12 cellular contexts compared by ENCODE assay signal in genomic region chr7:37433166-37433565, GRCh38. TPM values are rescaled to one million over a fixed set of nuclear protein-coding genes. Genes with fewer than 3 reads are reported as not detected.
DNase-seq lines count a peak whose midpoint lies in the region; ATAC-seq and TF ChIP-seq lines count a peak whose summit lies in the region.
"Had no signal": no experiment of that assay in that cellular context is flagged by ENCODE, and none has a peak within 500 bp of the region (broad histone marks: within the 10 kb centered on the region; RNA-seq: fewer than 3 reads in every experiment).

No MANE protein-coding gene starts in this region.

- no peak overlapping the region for H3K4me3 Mint-ChIP-seq in activated naive CD4-positive, alpha-beta T cell treated with anti-CD3 and anti-CD28 coated beads, Interleukin-2, amount 50 U/mL, for 24 hours
- H3K4me3 Mint-ChIP-seq in chondrocyte (ENCODE audit: unreplicated experiment), result no peak overlapping the region
- H3K4me3 Mint-ChIP-seq in activated CD8-positive, alpha-beta memory T cell treated with anti-CD3 and anti-CD28 coated beads, Interleukin-2, amount 10 ng/mL, durations not matched to agents 7 days and 5 days, result no peak overlapping the region

- no peak for TF ChIP-seq CTCF in KMS-11 (conservative IDR thresholded peaks at IDR 0.05; ENCODE audit: low read depth, low read length)
- TF ChIP-seq CTCF in chondrocyte (IDR thresholded peaks at IDR 0.05), result peak; percentile 13

- no peaks in the 10 kb centered on the region for H3K79me2 ChIP-seq in KMS-11 (ENCODE audit: insufficient read depth, low read depth)

- ATAC-seq in activated CD8-positive, alpha-beta memory T cell treated with anti-CD3 and anti-CD28 coated beads, Interleukin-2, amount 10 ng/mL, durations not matched to agents 7 days and 5 days, result no peak

- H3K9me3 Mint-ChIP-seq in activated naive CD4-positive, alpha-beta T cell treated with anti-CD3 and anti-CD28 coated beads, Interleukin-2, amount 50 U/mL, for 24 hours, result no peaks in the 10 kb centered on the region
- H3K9me3 Mint-ChIP-seq in chondrocyte (ENCODE audit: low read depth), result no peaks in the 10 kb centered on the region
- H3K9me3 Mint-ChIP-seq in activated CD8-positive, alpha-beta memory T cell treated with anti-CD3 and anti-CD28 coated beads, Interleukin-2, amount 10 ng/mL, durations not matched to agents 7 days and 5 days (ENCODE audit: low read depth), result no peaks in the 10 kb centered on the region
- H3K9me3 Mint-ChIP-seq: CD8-positive, alpha-beta memory T cell had no signal

- no peak overlapping the region for H2AFZ ChIP-seq in KMS-11 (ENCODE audit: low read depth)

- H3K27ac ChIP-seq in KMS-11, result no peak overlapping the region
- H3K27ac ChIP-seq: HL-60 had no signal

- H3K27me3 ChIP-seq in KMS-11 (ENCODE audit: insufficient read depth, low read depth), result no peaks in the 10 kb centered on the region

- no peak for DNase-seq in activated naive CD4-positive, alpha-beta T cell (lab: John Stamatoyannopoulos, UW)
- DNase-seq in chondrocyte (ENCODE audit: low spot score), result no peak
- DNase-seq in superior temporal gyrus (ENCODE audit: extremely low spot score), result peak; percentile 29
- DNase-seq in effector CD8-positive, alpha-beta T cell (lab: John Stamatoyannopoulos, UW), result no peak
- no peak for DNase-seq in activated CD8-positive, alpha-beta memory T cell treated with anti-CD3 and anti-CD28 coated beads, Interleukin-2, amount 10 ng/mL, durations not matched to agents 7 days and 5 days
- no peak for DNase-seq in NCI-H1694 (lab: John Stamatoyannopoulos, UW)
- DNase-seq: anterior cingulate cortex, NCI-H1694 treated with DMSO at 0.1 percent for 48 hours had no signal

- H3K4me1 ChIP-seq in KMS-11 (ENCODE audit: low read depth, poor library complexity, severe bottlenecking), result peaks cover 17% of the 10 kb centered on the region

- CTCF ChIA-PET in activated CD8-positive, alpha-beta memory T cell treated with anti-CD3 and anti-CD28 coated beads, Interleukin-2, amount 10 ng/mL, durations not matched to agents 7 days and 5 days (lab: Charles Lee), result no interaction called here

- no peaks in the 10 kb centered on the region for H3K36me3 ChIP-seq in KMS-11 (ENCODE audit: insufficient read depth)

- H3K4me1 Mint-ChIP-seq in activated naive CD4-positive, alpha-beta T cell treated with anti-CD3 and anti-CD28 coated beads, Interleukin-2, amount 50 U/mL, for 24 hours, result peaks cover 88% of the 10 kb centered on the region
- H3K4me1 Mint-ChIP-seq in chondrocyte (ENCODE audit: low read depth), result no peaks in the 10 kb centered on the region
- peaks cover 12% of the 10 kb centered on the region for H3K4me1 Mint-ChIP-seq in activated CD8-positive, alpha-beta memory T cell treated with anti-CD3 and anti-CD28 coated beads, Interleukin-2, amount 10 ng/mL, durations not matched to agents 7 days and 5 days

- H3K36me3 Mint-ChIP-seq in activated naive CD4-positive, alpha-beta T cell treated with anti-CD3 and anti-CD28 coated beads, Interleukin-2, amount 50 U/mL, for 24 hours, result peaks cover 16% of the 10 kb centered on the region
- H3K36me3 Mint-ChIP-seq in chondrocyte (ENCODE audit: low read depth), result no peaks in the 10 kb centered on the region
- H3K36me3 Mint-ChIP-seq in activated CD8-positive, alpha-beta memory T cell treated with anti-CD3 and anti-CD28 coated beads, Interleukin-2, amount 10 ng/mL, durations not matched to agents 7 days and 5 days, result peaks cover 2% of the 10 kb centered on the region

- peak overlapping the region; percentile 59 for H3K27ac Mint-ChIP-seq in activated naive CD4-positive, alpha-beta T cell treated with anti-CD3 and anti-CD28 coated beads, Interleukin-2, amount 50 U/mL, for 24 hours
- H3K27ac Mint-ChIP-seq in chondrocyte (ENCODE audit: unreplicated experiment), result no peak overlapping the region
- H3K27ac Mint-ChIP-seq in activated CD8-positive, alpha-beta memory T cell treated with anti-CD3 and anti-CD28 coated beads, Interleukin-2, amount 10 ng/mL, durations not matched to agents 7 days and 5 days, result no peak overlapping the region

- H3K27me3 Mint-ChIP-seq in activated naive CD4-positive, alpha-beta T cell treated with anti-CD3 and anti-CD28 coated beads, Interleukin-2, amount 50 U/mL, for 24 hours, result no peaks in the 10 kb centered on the region
- peaks cover 4% of the 10 kb centered on the region for H3K27me3 Mint-ChIP-seq in chondrocyte (ENCODE audit: low read depth)
- H3K27me3 Mint-ChIP-seq in activated CD8-positive, alpha-beta memory T cell treated with anti-CD3 and anti-CD28 coated beads, Interleukin-2, amount 10 ng/mL, durations not matched to agents 7 days and 5 days, result peaks cover 3% of the 10 kb centered on the region

- H3K4me2 ChIP-seq in KMS-11, result peak overlapping the region; percentile 44; the same call in 1 of the 2 replicates

- H3K9ac ChIP-seq in KMS-11, result no peak overlapping the region

- no peaks in the 10 kb centered on the region for H4K20me1 ChIP-seq in KMS-11 (ENCODE audit: insufficient read depth)

- no peak overlapping the region for H3K4me3 ChIP-seq in KMS-11 (IDR thresholded peaks at IDR 0.05; ENCODE audit: insufficient read depth, low read depth, low read length)

RNA-seq across cellular contexts. Expression of gene ELMO1, which starts 15.5 kb away (rescaled TPM):
- 0.33 to 0.60 TPM (median 0.42 TPM) in 3 replicates for total RNA-seq in chondrocyte
- 100 to 1,000 TPM; 101 TPM for total RNA-seq in activated CD8-positive, alpha-beta memory T cell treated with anti-CD3 and anti-CD28 coated beads, Interleukin-2, amount 10 ng/mL, durations not matched to agents 7 days and 5 days

Comparison
In these comparisons a context has a peak if more than half of its experiments do, and no peak if none do; other contexts are left out.
1. RNA of gene ELMO1, which starts 15.5 kb away (total RNA-seq): 101 TPM in activated CD8-positive, alpha-beta memory T cell treated with anti-CD3 and anti-CD28 coated beads, Interleukin-2, amount 10 ng/mL, durations not matched to agents 7 days and 5 days; 0.33 to 0.60 TPM in chondrocyte; every median in the first group is over 10 times any median in the second.